25 cellular contexts compared by ENCODE assay signal in genomic region chr1:10171105-10171767, GRCh38. TPM values are rescaled to one million over a fixed set of nuclear protein-coding genes. Genes with fewer than 3 reads are reported as not detected.
DNase-seq lines count a peak whose midpoint lies in the region; ATAC-seq and TF ChIP-seq lines count a peak whose summit lies in the region.
"Had no signal": no experiment of that assay in that cellular context is flagged by ENCODE, and none has a peak within 500 bp of the region (broad histone marks: within the 10 kb centered on the region; RNA-seq: fewer than 3 reads in every experiment).

No MANE protein-coding gene starts in this region.

- peaks cover 46% of the 10 kb centered on the region for H3K4me1 Mint-ChIP-seq in activated CD4-positive, alpha-beta T cell treated with anti-CD3 and anti-CD28 coated beads for 36 hours
- H3K4me1 Mint-ChIP-seq in CD4-positive, CD25-positive, alpha-beta regulatory T cell: peaks cover 9 to 22% (median 18%) of the 10 kb centered on the region in 4 donors
- H3K4me1 Mint-ChIP-seq in WTC11: no peaks in the 10 kb centered on the region

- ATAC-seq in activated CD4-positive, alpha-beta T cell treated with anti-CD3 and anti-CD28 coated beads for 36 hours: no peak
- ATAC-seq in CD4-positive, CD25-positive, alpha-beta regulatory T cell (ENCODE audit: low read depth in 2 of 2): no peak
- ATAC-seq in WTC11 (no peak), HG02852 (IDR thresholded peaks at IDR 0.05; ENCODE audit: unreplicated experiment) (no peak), HG03025 (IDR thresholded peaks at IDR 0.05; ENCODE audit: low FRiP score, unreplicated experiment) (no peak), HG03439 (IDR thresholded peaks at IDR 0.05; ENCODE audit: unreplicated experiment) (no peak)

- peaks cover 15% of the 10 kb centered on the region for H3K4me1 ChIP-seq in CD4-positive, CD25-positive, alpha-beta regulatory T cell (ENCODE audit: control insufficient read depth, insufficient read depth, low read length, poor library complexity, severe bottlenecking)

- TF ChIP-seq CTCF in WTC11 (IDR thresholded peaks at IDR 0.05): no peak
- no peak for TF ChIP-seq CTCF in fibroblast of villous mesenchyme (IDR thresholded peaks at IDR 0.05; ENCODE audit: insufficient read depth, low read depth, low read length)

- POLR2A ChIA-PET in activated CD4-positive, alpha-beta T cell treated with anti-CD3 and anti-CD28 coated beads for 36 hours (lab: Charles Lee): interaction anchor here (0.7 to 1.0 kb wide), 2 partner anchors 112 to 371 kb away, joined by 3 read pairs; no protein-coding TSS in a partner anchor
- POLR2A ChIA-PET in WTC11 (lab: Charles Lee): no interaction called here

- H3K27ac ChIP-seq in CD4-positive, CD25-positive, alpha-beta regulatory T cell (ENCODE audit: insufficient read depth, low read length, poor library complexity, severe bottlenecking): no peak overlapping the region
- H3K27ac ChIP-seq: cardiac muscle cell, PC-9, thyroid gland had no signal

- no peak overlapping the region for H3K4me3 Mint-ChIP-seq in activated CD4-positive, alpha-beta T cell treated with anti-CD3 and anti-CD28 coated beads for 36 hours
- no peak overlapping the region for H3K4me3 Mint-ChIP-seq in CD4-positive, CD25-positive, alpha-beta regulatory T cell
- H3K4me3 Mint-ChIP-seq in WTC11: no peak overlapping the region
- H3K4me3 Mint-ChIP-seq: dendritic cell treated with granulocyte-macrophage colony-stimulating factor and Interleukin-4, amounts not matched to agents 40 ng/mL and 50 ng/mL, for 4 days; T-cell had no signal

- intact Hi-C loops in activated CD4-positive, alpha-beta T cell treated with anti-CD3 and anti-CD28 coated beads for 36 hours (cut with DNase I, micrococcal nuclease): loop anchor here in 1 of 2 experiments (5.0 kb wide), 2 partner anchors 41 to 341 kb away; partner anchors contain the start of gene KIF1B

- peaks cover 47% of the 10 kb centered on the region for H3K36me3 ChIP-seq in CD4-positive, CD25-positive, alpha-beta regulatory T cell (ENCODE audit: control insufficient read depth, insufficient read depth, low read length)

- H3K36me3 Mint-ChIP-seq in activated CD4-positive, alpha-beta T cell treated with anti-CD3 and anti-CD28 coated beads for 36 hours (ENCODE audit: low read depth): peaks cover 52% of the 10 kb centered on the region
- peaks cover 47% of the 10 kb centered on the region for H3K36me3 Mint-ChIP-seq in CD4-positive, CD25-positive, alpha-beta regulatory T cell
- H3K36me3 Mint-ChIP-seq in WTC11: peaks cover 50% of the 10 kb centered on the region

- peaks cover 2% of the 10 kb centered on the region for H3K9me3 Mint-ChIP-seq in activated CD4-positive, alpha-beta T cell treated with anti-CD3 and anti-CD28 coated beads for 36 hours (ENCODE audit: low read depth)
- peaks cover 0 to 6% (median 2%) of the 10 kb centered on the region in 7 donors for H3K9me3 Mint-ChIP-seq in CD4-positive, CD25-positive, alpha-beta regulatory T cell
- H3K9me3 Mint-ChIP-seq in WTC11: peaks cover 12% of the 10 kb centered on the region
- H3K9me3 Mint-ChIP-seq: dendritic cell treated with granulocyte-macrophage colony-stimulating factor and Interleukin-4, amounts not matched to agents 40 ng/mL and 50 ng/mL, for 4 days had no signal

- no peaks in the 10 kb centered on the region for H3K27me3 ChIP-seq in CD4-positive, CD25-positive, alpha-beta regulatory T cell (ENCODE audit: control insufficient read depth, insufficient read depth, low read length)
- H3K27me3 ChIP-seq: cardiac muscle cell, thyroid gland had no signal

- DNase-seq in activated CD4-positive, alpha-beta T cell treated with anti-CD3 and anti-CD28 coated beads for 36 hours: no peak
- no peak for DNase-seq in activated CD4-positive, alpha-beta T cell treated with anti-CD3 and anti-CD28 coated beads for 1 hour
- no peak for DNase-seq in CD4-positive, CD25-positive, alpha-beta regulatory T cell
- DNase-seq in WTC11 (ENCODE audit: low spot score): no peak
- DNase-seq in fibroblast of villous mesenchyme (ENCODE audit: low read depth): peak; percentile 54
- DNase-seq: activated CD4-positive, alpha-beta T cell treated with anti-CD3 and anti-CD28 coated beads, Interleukin-2, amount 50 U/mL, for 4 hours; AML-193; DMS79; glutamatergic neuron; kidney glomerular epithelial cell; mammary epithelial cell; NCI-H1105 treated with DMSO at 0.1 percent for 48 hours; NCI-H2029 treated with DMSO at 0.1 percent for 48 hours; SIG-M5; small intestine; stimulated activated CD4-positive, alpha-beta T cell treated with anti-CD3 and anti-CD28 coated beads, Interleukin-2, amount 100 ng/mL, for 48 hours; stimulated activated naive CD4-positive, alpha-beta T cell; T-cell; thyroid gland had no signal

- H3K27ac Mint-ChIP-seq in activated CD4-positive, alpha-beta T cell treated with anti-CD3 and anti-CD28 coated beads for 36 hours: peak overlapping the region; percentile 93
- H3K27ac Mint-ChIP-seq in CD4-positive, CD25-positive, alpha-beta regulatory T cell: peak overlapping the region in 2 of 3 donors; percentile 29 to 79
- H3K27ac Mint-ChIP-seq in WTC11: no peak overlapping the region
- H3K27ac Mint-ChIP-seq: dendritic cell treated with granulocyte-macrophage colony-stimulating factor and Interleukin-4, amounts not matched to agents 40 ng/mL and 50 ng/mL, for 4 days had no signal

- no peak overlapping the region for H3K4me3 ChIP-seq in CD4-positive, CD25-positive, alpha-beta regulatory T cell (ENCODE audit: low read depth, low read length)
- H3K4me3 ChIP-seq in fibroblast of villous mesenchyme (ENCODE audit: low read depth, low read length): no peak overlapping the region
- H3K4me3 ChIP-seq: cardiac muscle cell, PC-9, thyroid gland had no signal

- no peaks in the 10 kb centered on the region for H3K27me3 Mint-ChIP-seq in activated CD4-positive, alpha-beta T cell treated with anti-CD3 and anti-CD28 coated beads for 36 hours
- no peaks in the 10 kb centered on the region for H3K27me3 Mint-ChIP-seq in CD4-positive, CD25-positive, alpha-beta regulatory T cell
- no peaks in the 10 kb centered on the region for H3K27me3 Mint-ChIP-seq in WTC11 (ENCODE audit: low read depth)
- H3K27me3 Mint-ChIP-seq: dendritic cell treated with granulocyte-macrophage colony-stimulating factor and Interleukin-4, amounts not matched to agents 40 ng/mL and 50 ng/mL, for 4 days; T-cell had no signal

- CTCF ChIA-PET in activated CD4-positive, alpha-beta T cell treated with anti-CD3 and anti-CD28 coated beads for 36 hours (lab: Charles Lee): interaction anchor here (0.6 to 1.9 kb wide), 8 partner anchors 38 to 769 kb away, joined by 3 to 9 read pairs (median 4); partner anchors contain the start of gene PGD
- CTCF ChIA-PET in WTC11 (lab: Charles Lee): no interaction called here

- H3K9me3 ChIP-seq in CD4-positive, CD25-positive, alpha-beta regulatory T cell (ENCODE audit: control insufficient read depth in 2 of 2, low read length in 2 of 2): no peaks in the 10 kb centered on the region
- H3K9me3 ChIP-seq: thyroid gland had no signal

TF ChIP-seq in WTC11, 78 proteins besides CTCF, POLR2A, EP300 and RAD21:
- TF ChIP-seq OVOL2 (CRISPR knock-in tag; IDR thresholded peaks at IDR 0.05; ENCODE audit: borderline replicate concordance) (no peak), GABPB1 (CRISPR knock-in tag; IDR thresholded peaks at IDR 0.05) (peak; percentile 48; the same call in 1 of the 2 replicates)

RNA-seq across cellular contexts. Expression of gene KIF1B, which starts 39.1 kb away (rescaled TPM):
- 10 to 100 TPM; 12.3 to 13.5 TPM for total RNA-seq in activated CD4-positive, alpha-beta T cell treated with anti-CD3 and anti-CD28 coated beads for 36 hours
- 26.6 TPM for total RNA-seq in CD4-positive, CD25-positive, alpha-beta regulatory T cell
- polyA plus RNA-seq in CD4-positive, CD25-positive, alpha-beta regulatory T cell: 1 to 10 TPM in 3 of 4 donors, under 1 TPM in 1; 0.79 to 2.3 (median 2.0) TPM
- total RNA-seq in WTC11 (2021): 63.1 to 70.1 TPM (median 64.9 TPM) in 3 replicates
- 24.8 and 36.3 TPM in 2 replicates for total RNA-seq in fibroblast of villous mesenchyme
